8 cellular contexts compared by ENCODE assay signal in genomic region chr7:130732980-130733865, GRCh38. TPM values are rescaled to one million over a fixed set of nuclear protein-coding genes. Genes with fewer than 3 reads are reported as not detected.
DNase-seq lines count a peak whose midpoint lies in the region; ATAC-seq and TF ChIP-seq lines count a peak whose summit lies in the region.

No MANE protein-coding gene starts in this region.

- peaks cover 0 to 10% (median 0%) of the 10 kb centered on the region in 3 donors for H3K9me3 ChIP-seq in body of pancreas
- peaks cover 16% of the 10 kb centered on the region for H3K9me3 ChIP-seq in lower lobe of right lung
- H3K9me3 ChIP-seq in testis = no peaks in the 10 kb centered on the region

- no peak overlapping the region for H3K4me3 Mint-ChIP-seq in MCF 10A (ENCODE audit: unreplicated experiment)

- WGBS in body of pancreas, 2 donors = 8 to 28% methylated on average over 31 to 89 of the region's 90 CpGs
- WGBS in testis, 2 donors = 7 to 15% methylated on average over 3 to 52 of the region's 90 CpGs

- in situ Hi-C loops in T47D (cut with HindIII; ENCODE audit: low pct_unique_long_range_greater_than_20kb, low sequenced_read_pairs) = no loop called here

- H3K27ac Mint-ChIP-seq in MCF 10A (ENCODE audit: low read depth, unreplicated experiment) = no peak overlapping the region

- H3K4me1 ChIP-seq in body of pancreas (peaks cover 6% of the 10 kb centered on the region), lower lobe of right lung (peaks cover 5% of the 10 kb centered on the region), testis (no peaks in the 10 kb centered on the region)

- DNase-seq in T47D (ENCODE audit: low read depth in 1 of 2, low spot score in 1 of 2) (peak; percentile 43 to 56), MCF 10A (ENCODE audit: unreplicated experiment) (no peak), RPMI7951 (ENCODE audit: low read depth) (peak; percentile 26), body of pancreas (peak; percentile 43 to 68 (median 50)), lower lobe of right lung (peak; percentile 50), testis (peak; percentile 65), NOMO-1 treated with dmso at 0.1 percent for 144 hours (lab: John Stamatoyannopoulos, UW; ENCODE audit: unreplicated experiment) (no peak), NCI-H128 (lab: John Stamatoyannopoulos, UW; ENCODE audit: unreplicated experiment) (no peak)

- CTCF ChIA-PET in MCF 10A (lab: Yijun Ruan, JAX) = no interaction called here

- no peaks in the 10 kb centered on the region for H3K36me3 Mint-ChIP-seq in MCF 10A (ENCODE audit: insufficient read depth, unreplicated experiment)

- H3K9me3 Mint-ChIP-seq in MCF 10A (ENCODE audit: unreplicated experiment) = no peaks in the 10 kb centered on the region

- H3K27ac ChIP-seq in body of pancreas (peak overlapping the region in 3 of 4 donors; percentile 33 to 72 (median 56)), lower lobe of right lung (no peak overlapping the region), testis (peak overlapping the region; percentile 9 to 76)

- H3K4me3 ChIP-seq in body of pancreas = peak overlapping the region in 1 of 2 donors; percentile 16
- peak overlapping the region; percentile 50 for H3K4me3 ChIP-seq in lower lobe of right lung
- H3K4me3 ChIP-seq in testis = peak overlapping the region; percentile 53 to 58

- H3K27me3 Mint-ChIP-seq in MCF 10A (ENCODE audit: insufficient read depth, unreplicated experiment) = peaks cover 84% of the 10 kb centered on the region

- no peaks in the 10 kb centered on the region for H3K4me1 Mint-ChIP-seq in MCF 10A (ENCODE audit: insufficient read depth, unreplicated experiment)

- no peak for TF ChIP-seq CTCF in MCF 10A (IDR thresholded peaks at IDR 0.05; ENCODE audit: unreplicated experiment)
- TF ChIP-seq CTCF in body of pancreas (IDR thresholded peaks at IDR 0.05) = peak in 2 of 7 experiments; percentile 16 to 30
- no peak for TF ChIP-seq CTCF in lower lobe of right lung (IDR thresholded peaks at IDR 0.05)
- TF ChIP-seq CTCF in testis (IDR thresholded peaks at IDR 0.05) = no peak

- H3K36me3 ChIP-seq in body of pancreas (replicated peaks in 1 of 2; ENCODE audit: insufficient read depth in 1 of 2, low read depth in 2 of 2) (no peaks in the 10 kb centered on the region), lower lobe of right lung (no peaks in the 10 kb centered on the region), testis (ENCODE audit: low read depth, missing control alignments) (no peaks in the 10 kb centered on the region)

- TF ChIP-seq POLR2A in body of pancreas (IDR thresholded peaks at IDR 0.05) = no peak
- no peak for TF ChIP-seq POLR2A in testis (IDR thresholded peaks at IDR 0.05)

- H3K27me3 ChIP-seq in body of pancreas (peaks cover 0 to 6% of the 10 kb centered on the region in 2 donors), lower lobe of right lung (ENCODE audit: low read depth) (peaks cover 78% of the 10 kb centered on the region), testis (no peaks in the 10 kb centered on the region)

- POLR2A ChIA-PET in MCF 10A (lab: Yijun Ruan, JAX) = interaction anchor here (0.7 kb wide), 1 partner anchor 45 kb away, joined by 3 read pairs; no protein-coding TSS in a partner anchor

- BruUV-seq in MCF 10A (replicated peaks; lab: Mats Ljungman, UMichigan) = no TSS peak

- intact Hi-C loops in MCF 10A (cut with micrococcal nuclease) = no loop called here
- intact Hi-C loops in body of pancreas (cut with DNase I) = no loop called here
- intact Hi-C loops in lower lobe of right lung (cut with DNase I) = no loop called here
- intact Hi-C loops in testis (cut with DNase I; ENCODE audit: low total_unique reads) = no loop called here

- ATAC-seq in body of pancreas = peak; percentile 71
- peak; percentile 42 to 47 for ATAC-seq in lower lobe of right lung

RNA-seq across cellular contexts. Expression of gene KLF14, which starts 0.8 kb away (rescaled TPM):
- total RNA-seq in MCF 10A (2022) = not detected in 2 replicates
- total RNA-seq in RPMI7951 (2014; rRNA removed; shearing (Covaris generic)) = under 0.01 and 0.12 TPM in 2 replicates
- 1 to 10 TPM in 1 of 2 donors, not detected in 1; 1.6 TPM for total RNA-seq in body of pancreas
- not detected for total RNA-seq in lower lobe of right lung
- 1 to 10 TPM in 1 of 2 donors, under 1 TPM in 1; 0.93 to 1.5 TPM for total RNA-seq in testis
- 1.7 TPM for polyA plus RNA-seq in testis (ENCODE audit: insufficient read depth, low read depth, low replicate concordance)

RNA-seq across cellular contexts. Expression of gene TSGA13, which starts 46.9 kb away (rescaled TPM):
- not detected in 2 replicates for total RNA-seq in MCF 10A (2022)
- total RNA-seq in RPMI7951 (2014; rRNA removed; shearing (Covaris generic)) = not detected in 2 replicates
- not detected for total RNA-seq in body of pancreas
- not detected for total RNA-seq in lower lobe of right lung
- 1 to 10 TPM; 6.8 to 9.5 TPM for total RNA-seq in testis
- polyA plus RNA-seq in testis (ENCODE audit: insufficient read depth, low read depth, low replicate concordance) = 20.4 TPM

Comparison
In these comparisons a context has a peak if more than half of its experiments do, and no peak if none do; other contexts are left out.
1. DNase-seq: peak in T47D (2 of 2), RPMI7951 (single experiment), body of pancreas (4 of 4), lower lobe of right lung (single experiment) and testis (single experiment); none in MCF 10A (single experiment), NOMO-1 treated with dmso at 0.1 percent for 144 hours (single experiment) and NCI-H128 (single experiment).